ENCODE assay signal across 8 cellular contexts in the genomic region with DNA sequence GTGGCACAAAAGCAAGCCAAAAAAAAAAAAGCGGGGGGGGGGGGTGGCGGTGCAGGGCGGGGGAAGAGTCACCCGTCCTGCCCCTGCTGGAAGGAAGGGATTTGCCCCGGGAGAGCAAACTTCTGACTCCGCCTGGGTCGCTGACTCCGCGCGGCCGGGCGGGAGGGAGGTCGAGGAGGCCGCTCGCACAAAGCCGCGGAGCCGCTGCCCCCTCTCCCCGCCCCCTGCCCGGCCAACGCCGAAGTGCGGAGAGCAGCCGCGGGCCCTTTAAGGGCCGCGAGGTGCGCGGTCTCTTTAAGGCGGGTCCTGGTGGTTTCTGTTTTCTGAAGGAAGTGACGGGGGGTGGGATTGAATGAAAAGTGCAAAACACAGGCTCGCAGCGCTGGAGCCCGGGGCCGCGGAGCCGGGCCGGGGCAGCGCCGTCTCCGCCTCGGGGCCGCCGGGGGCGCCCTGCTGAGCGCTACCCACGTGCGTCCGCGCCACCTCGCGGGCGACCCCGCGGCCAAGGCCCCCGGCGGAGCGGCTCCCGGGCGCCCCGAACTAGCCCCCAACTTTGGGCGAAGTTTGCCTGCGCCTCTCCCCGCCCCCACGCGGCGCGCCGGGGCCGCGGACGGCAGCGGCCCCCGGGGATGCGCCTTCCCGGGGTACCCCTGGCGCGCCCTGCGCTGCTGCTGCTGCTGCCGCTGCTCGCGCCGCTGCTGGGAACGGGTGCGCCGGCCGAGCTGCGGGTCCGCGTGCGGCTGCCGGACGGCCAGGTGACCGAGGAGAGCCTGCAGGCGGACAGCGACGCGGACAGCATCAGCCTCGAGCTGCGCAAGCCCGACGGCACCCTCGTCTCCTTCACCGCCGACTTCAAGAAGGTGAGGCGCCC. TPM values are rescaled to one million over a fixed set of nuclear protein-coding genes. Genes with fewer than 3 reads are reported as not detected.
DNase-seq lines count a peak whose midpoint lies in the region; ATAC-seq and TF ChIP-seq lines count a peak whose summit lies in the region.

Gene OAF, plus strand, starts transcription at position 382 of the 871 bp plus-strand sequence. Its CDS starts 248 bp downstream, at position 630.

- 0 to 1% (median 0%) methylated on average over 77 to 106 of the region's 106 CpGs for WGBS in ovary, 3 donors
- WGBS in thymus = under 1% methylated on average over 102 of the region's 106 CpGs

- peak in 2 of 3 donors; percentile 33 to 68 for TF ChIP-seq CTCF in ovary (IDR thresholded peaks at IDR 0.05)

- peak within 1 kb of the TSS; percentile 91 for H3K9ac ChIP-seq in BLaER1

- H3K9me3 Mint-ChIP-seq in activated naive CD8-positive, alpha-beta T cell treated with anti-CD3 and anti-CD28 coated beads for 36 hours = no peaks in the 10 kb centered on the region

- no peaks in the 10 kb centered on the region for H3K36me3 Mint-ChIP-seq in activated naive CD8-positive, alpha-beta T cell treated with anti-CD3 and anti-CD28 coated beads for 36 hours

- peak within 1 kb of the TSS; percentile 75 for H3K27ac Mint-ChIP-seq in activated naive CD8-positive, alpha-beta T cell treated with anti-CD3 and anti-CD28 coated beads for 36 hours

- peaks cover 17% of the 10 kb centered on the region for H3K36me3 ChIP-seq in BLaER1
- no peaks in the 10 kb centered on the region for H3K36me3 ChIP-seq in ovary
- no peaks in the 10 kb centered on the region for H3K36me3 ChIP-seq in thymus (ENCODE audit: control insufficient read depth, insufficient read depth)

- intact Hi-C loops in head of caudate nucleus (cut with DNase I) = no loop called here
- intact Hi-C loops in ovary (cut with DNase I) = loop anchor here in 1 of 4 donors (2.0 kb wide), 1 partner anchor 26 kb away; no protein-coding TSS in a partner anchor

- DNase-seq in HK-2 (ENCODE audit: unreplicated experiment) (peak; percentile 58), SK-MEL-5 (ENCODE audit: low read depth, low spot score) (peak; percentile 85), head of caudate nucleus (peak in 41 of 42 donors; percentile 31 to 89 (median 64)), ovary (peak; percentile 76 to 81 (median 78))
- DNase-seq in activated naive CD8-positive, alpha-beta T cell treated with anti-CD3 and anti-CD28 coated beads for 36 hours = peak; percentile 72

- H3K4me1 Mint-ChIP-seq in activated naive CD8-positive, alpha-beta T cell treated with anti-CD3 and anti-CD28 coated beads for 36 hours = peaks cover 11% of the 10 kb centered on the region

- in situ Hi-C loops in SK-MEL-5 (cut with HindIII; ENCODE audit: low pct_unique_long_range_greater_than_20kb, low sequenced_read_pairs) = no loop called here

- peaks cover 3% of the 10 kb centered on the region for H3K27me3 Mint-ChIP-seq in activated naive CD8-positive, alpha-beta T cell treated with anti-CD3 and anti-CD28 coated beads for 36 hours

- peak; percentile 24 for TF ChIP-seq POLR2A in ovary (IDR thresholded peaks at IDR 0.05)

- peak within 1 kb of the TSS; percentile 90 for H3K4me3 Mint-ChIP-seq in activated naive CD8-positive, alpha-beta T cell treated with anti-CD3 and anti-CD28 coated beads for 36 hours

- H3K9me3 ChIP-seq in BLaER1 = no peaks in the 10 kb centered on the region
- H3K9me3 ChIP-seq in ovary = no peaks in the 10 kb centered on the region
- no peaks in the 10 kb centered on the region for H3K9me3 ChIP-seq in thymus (ENCODE audit: control insufficient read depth)

- peak within 1 kb of the TSS; percentile 98 for H3K4me2 ChIP-seq in BLaER1

- peaks cover 25% of the 10 kb centered on the region for H4K20me1 ChIP-seq in BLaER1

- H3K4me3 ChIP-seq in BLaER1 (peak within 1 kb of the TSS; percentile 91), ovary (peak within 1 kb of the TSS; percentile 63), thymus (ENCODE audit: low read length) (peak within 1 kb of the TSS; percentile 66)

- H3K4me1 ChIP-seq in BLaER1 = peaks cover 24% of the 10 kb centered on the region
- peaks cover 18% of the 10 kb centered on the region for H3K4me1 ChIP-seq in ovary (ENCODE audit: insufficient read depth)
- peaks cover 5% of the 10 kb centered on the region for H3K4me1 ChIP-seq in thymus (ENCODE audit: control insufficient read depth, insufficient read depth, low read length)

- TF ChIP-seq EP300 in ovary (IDR thresholded peaks at IDR 0.05) = no peak

- peak; percentile 79 for ATAC-seq in GM19351 (IDR thresholded peaks at IDR 0.05; ENCODE audit: unreplicated experiment)

- peak within 1 kb of the TSS; percentile 86 for H3K27ac ChIP-seq in BLaER1
- H3K27ac ChIP-seq in ovary = peak within 1 kb of the TSS; percentile 42 to 89
- peak within 1 kb of the TSS; percentile 55 for H3K27ac ChIP-seq in thymus (ENCODE audit: low read depth)

- H3K27me3 ChIP-seq in BLaER1 (no peaks in the 10 kb centered on the region), ovary (no peaks in the 10 kb centered on the region), thymus (ENCODE audit: control insufficient read depth, insufficient read depth) (no peaks in the 10 kb centered on the region)

RNA-seq across cellular contexts. Expression of gene OAF, which starts in this region (rescaled TPM):
- 73.3 and 82.5 TPM in 2 replicates for total RNA-seq in SK-MEL-5 (2014; rRNA removed; shearing (Covaris generic))
- polyA plus RNA-seq in SK-MEL-5 (2015; cell fraction: cytosol; rRNA removed) = 140 and 157 TPM in 2 replicates
- polyA plus RNA-seq in SK-MEL-5 (2015; cell fraction: nucleus; rRNA removed) = 26.8 and 28.0 TPM in 2 replicates
- total RNA-seq in activated naive CD8-positive, alpha-beta T cell treated with anti-CD3 and anti-CD28 coated beads for 36 hours = 1 to 10 TPM; 3.0 to 3.6 TPM
- 100 to 1,000 TPM in 2 of 7 donors, 10 to 100 TPM in 5; 26.6 to 170 (median 66.5) TPM for total RNA-seq in ovary
- 10 to 100 TPM; 38.1 to 44.1 TPM for polyA plus RNA-seq in ovary
- 5.3 TPM for polyA plus RNA-seq in thymus

Comparison
In these comparisons a context has a peak if more than half of its experiments do, and no peak if none do; other contexts are left out.
1. Peak in every context shown above with its lines: DNase-seq, ATAC-seq, H3K4me3 ChIP-seq and H3K27ac ChIP-seq.
2. RNA of gene OAF (total RNA-seq): 73.3 to 82.5 TPM in SK-MEL-5 and 26.6 to 170 TPM in ovary; 3.0 to 3.6 TPM in activated naive CD8-positive, alpha-beta T cell treated with anti-CD3 and anti-CD28 coated beads for 36 hours; every median in the first group is over 4 times any median in the second.